1 cellular context compared by ENCODE assay signal in the genomic region with DNA sequence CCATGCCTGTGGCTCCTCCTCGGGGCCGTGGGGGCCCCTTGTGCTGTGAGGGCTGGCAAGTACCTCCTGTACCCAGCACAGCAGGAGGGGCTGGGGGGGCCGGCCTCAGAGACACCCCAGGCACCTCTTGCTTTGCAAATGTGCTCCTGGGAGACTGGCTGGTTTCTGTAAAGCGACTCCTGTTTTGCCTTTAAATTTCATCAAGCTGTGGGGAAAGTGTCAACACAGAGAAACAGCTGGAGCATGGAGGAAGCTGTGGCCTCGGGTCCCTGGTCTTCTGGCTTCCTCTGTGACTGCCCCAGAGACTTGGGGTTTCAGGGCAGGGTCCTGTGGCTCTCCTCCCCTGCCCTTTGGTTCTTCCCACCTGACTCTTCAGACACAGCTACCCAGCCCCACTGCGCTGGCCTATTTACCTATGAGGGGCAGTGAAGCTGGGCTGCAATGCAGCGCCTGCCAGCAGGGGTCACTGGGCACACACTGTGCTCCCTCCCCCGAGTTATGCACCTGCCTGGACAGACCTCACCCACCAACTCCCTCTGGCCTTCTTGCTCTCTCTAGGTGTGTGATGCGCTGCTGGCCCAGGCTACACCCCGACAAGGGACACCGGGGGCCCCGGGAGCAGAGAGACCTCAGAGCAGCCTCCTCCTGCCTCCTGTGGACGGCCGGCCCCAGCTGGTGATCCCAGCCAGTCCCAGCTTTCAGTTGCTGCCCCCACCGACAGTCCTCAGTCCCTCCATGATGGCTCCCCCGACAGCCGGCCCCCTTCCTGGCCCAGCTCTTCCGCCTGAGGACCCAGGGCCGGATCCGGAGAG.
TF ChIP-seq lines count a peak whose summit lies in the region.

No MANE protein-coding gene starts in this region.

TF ChIP-seq in endothelial cell of umbilical vein, 7 proteins besides CTCF, POLR2A, EP300 and RAD21:
- TF ChIP-seq GATA2 (IDR thresholded peaks at IDR 0.05; ENCODE audit: insufficient read depth, insufficient read length, low read depth, low read length) (no peak), JUN (IDR thresholded peaks at IDR 0.05; ENCODE audit: borderline replicate concordance, insufficient read depth, insufficient read length, low read depth) (no peak), MYC (IDR thresholded peaks at IDR 0.05; ENCODE audit: low read depth, low read length) (no peak), POLR2AphosphoS5 (IDR thresholded peaks at IDR 0.05; ENCODE audit: insufficient read depth, low read depth, low read length) (no peak)
- TF ChIP-seq, protein P1, sequence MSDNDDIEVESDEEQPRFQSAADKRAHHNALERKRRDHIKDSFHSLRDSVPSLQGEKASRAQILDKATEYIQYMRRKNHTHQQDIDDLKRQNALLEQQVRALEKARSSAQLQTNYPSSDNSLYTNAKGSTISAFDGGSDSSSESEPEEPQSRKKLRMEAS (IDR thresholded peaks at IDR 0.05; ENCODE audit: insufficient read depth, insufficient read length): no peak
